ENCODE assay signal across 17 cellular contexts in the genomic region with DNA sequence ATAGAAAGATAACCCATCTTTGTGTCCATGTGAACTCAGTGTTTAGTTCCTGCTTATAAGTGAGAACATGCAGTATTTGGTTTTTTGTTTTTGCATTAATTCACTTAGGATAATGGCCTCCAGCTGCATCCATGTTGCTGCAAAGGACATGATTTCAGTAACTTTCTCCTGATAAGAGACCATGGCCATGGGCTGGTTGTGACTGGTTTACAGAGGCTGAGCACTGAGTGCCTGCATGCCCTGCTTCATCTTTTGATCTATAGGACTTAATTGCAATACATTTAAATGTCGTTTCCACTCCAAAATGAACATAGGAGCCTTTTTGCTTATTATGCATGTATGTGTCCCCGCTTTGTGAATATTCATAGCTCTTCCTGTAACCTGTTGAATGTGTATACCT.
"Had no signal": no experiment of that assay in that cellular context is flagged by ENCODE, and none has a peak within 500 bp of the region (broad histone marks: within the 10 kb centered on the region; RNA-seq: fewer than 3 reads in every experiment).

No MANE protein-coding gene starts in this region.

- H3K36me3 ChIP-seq: esophagus muscularis mucosa, gastroesophageal sphincter, heart right ventricle, left lung, lower lobe of right lung had no signal

- DNase-seq: dermis blood vessel endothelial cell; dorsolateral prefrontal cortex; effector CD4-positive, alpha-beta T cell; effector memory CD4-positive, alpha-beta T cell; foreskin keratinocyte; heart right ventricle; hippocampal formation; left cardiac atrium; left lung; left ventricle myocardium superior; lower lobe of right lung; mesendoderm; midbrain; naive B cell had no signal

- H3K27ac ChIP-seq: coronary artery, dorsolateral prefrontal cortex, esophagus muscularis mucosa, foreskin keratinocyte, gastroesophageal sphincter, heart right ventricle, left lung, lower lobe of right lung had no signal

- H3K4me1 ChIP-seq: esophagus muscularis mucosa, foreskin keratinocyte, gastroesophageal sphincter, heart right ventricle, left lung, lower lobe of right lung had no signal

- H3K4me3 ChIP-seq: coronary artery, dorsolateral prefrontal cortex, esophagus muscularis mucosa, gastroesophageal sphincter, heart right ventricle, left lung, lower lobe of right lung had no signal

- H3K27me3 ChIP-seq: esophagus muscularis mucosa, foreskin keratinocyte, gastroesophageal sphincter, heart right ventricle, left lung had no signal

- H3K9me3 ChIP-seq: esophagus muscularis mucosa, left lung, lower lobe of right lung had no signal

- ATAC-seq: foreskin keratinocyte, gastroesophageal sphincter, heart right ventricle, left cardiac atrium, left lung, left ventricle myocardium superior, lower lobe of right lung had no signal
